Comparison of ENCODE assay signal across 8 cellular contexts in the genomic region with DNA sequence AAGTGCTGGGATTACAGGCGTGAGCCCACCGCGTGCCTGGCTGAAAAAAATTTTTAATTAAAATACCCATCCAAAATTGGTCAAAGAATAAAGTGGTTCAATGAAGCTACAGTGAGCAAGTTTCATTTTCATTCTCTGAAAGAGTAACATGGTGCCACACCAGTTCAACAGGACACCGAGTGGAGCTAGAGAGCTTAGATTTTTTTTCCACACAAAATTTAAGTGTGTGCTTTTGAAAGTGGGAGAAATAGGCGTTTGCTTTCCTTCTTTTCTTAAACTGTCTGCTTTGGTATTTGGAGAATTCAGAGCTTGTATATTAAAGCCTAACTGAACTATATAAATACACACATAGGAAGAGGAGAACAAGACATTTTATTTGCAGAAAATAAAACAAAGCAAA. TPM values are rescaled to one million over a fixed set of nuclear protein-coding genes. Genes with fewer than 3 reads are reported as not detected.
DNase-seq lines count a peak whose midpoint lies in the region; ATAC-seq and TF ChIP-seq lines count a peak whose summit lies in the region.

No MANE protein-coding gene starts in this region.

- no peak overlapping the region for H3K4me3 Mint-ChIP-seq in mesothelial cell of epicardium

- ATAC-seq in GM19397 (IDR thresholded peaks at IDR 0.05; ENCODE audit: unreplicated experiment): no peak

- no peaks in the 10 kb centered on the region for H3K9me3 Mint-ChIP-seq in mesothelial cell of epicardium

- BruUV-seq in A673 (replicated peaks; lab: Mats Ljungman, UMichigan): no TSS peak

- peaks cover 6% of the 10 kb centered on the region for H3K4me1 ChIP-seq in A673 (ENCODE audit: insufficient read depth, low read length, poor library complexity, severe bottlenecking)

- H3K27ac Mint-ChIP-seq in mesothelial cell of epicardium: peak overlapping the region; percentile 91

- no peaks in the 10 kb centered on the region for H3K36me3 Mint-ChIP-seq in mesothelial cell of epicardium

- peak; percentile 57 for TF ChIP-seq CTCF in A673 (conservative IDR thresholded peaks at IDR 0.05; ENCODE audit: low read depth, low read length)
- peak; percentile 35 for TF ChIP-seq CTCF in mesothelial cell of epicardium (IDR thresholded peaks at IDR 0.05; ENCODE audit: unreplicated experiment)

- H3K27me3 Mint-ChIP-seq in mesothelial cell of epicardium (ENCODE audit: low read depth): no peaks in the 10 kb centered on the region

- H3K36me3 ChIP-seq in A673 (ENCODE audit: insufficient read depth, low read length, poor library complexity, severe bottlenecking): no peaks in the 10 kb centered on the region

- H3K27ac ChIP-seq in A673 (ENCODE audit: low read depth, low read length, poor library complexity, severe bottlenecking) (no peak overlapping the region), caudate nucleus (ENCODE audit: low read depth, low read length) (peak overlapping the region; percentile 63)

- peaks cover 47% of the 10 kb centered on the region for H3K4me1 Mint-ChIP-seq in mesothelial cell of epicardium

- TF ChIP-seq EP300 in Ishikawa (IDR thresholded peaks at IDR 0.05; ENCODE audit: borderline replicate concordance): no peak

- peak; percentile 50 for DNase-seq in A673 (ENCODE audit: low spot score)
- peak in 10 of 61 donors; percentile 1 to 41 (median 12) for DNase-seq in caudate nucleus (lab: John Stamatoyannopoulos, UW)
- DNase-seq in mesothelial cell of epicardium (ENCODE audit: low spot score in 2 of 2, unreplicated experiment in 2 of 2): no peak
- DNase-seq in NCI-H2029 (lab: John Stamatoyannopoulos, UW): no peak
- no peak for DNase-seq in DMS79 (lab: John Stamatoyannopoulos, UW)
- DNase-seq in mesenteric fat pad (ENCODE audit: low spot score): no peak

- H3K9me3 ChIP-seq in A673 (ENCODE audit: low read depth, low read length, poor library complexity, severe bottlenecking): no peaks in the 10 kb centered on the region

- no peaks in the 10 kb centered on the region for H3K27me3 ChIP-seq in A673 (replicated peaks; ENCODE audit: insufficient read depth, low read depth, low read length, poor library complexity)

- H3K4me3 ChIP-seq in A673 (ENCODE audit: low read depth, low read length, poor library complexity, severe bottlenecking): no peak overlapping the region

- intact Hi-C loops in A673 (cut with micrococcal nuclease; ENCODE audit: unreplicated experiment): loop anchor here (2.0 kb wide), 2 partner anchors 253 to 265 kb away; no protein-coding TSS in a partner anchor

- peak; percentile 66 for TF ChIP-seq RAD21 in Ishikawa (IDR thresholded peaks at IDR 0.05; ENCODE audit: low read depth)

- POLR2A ChIA-PET in A673 (lab: Charles Lee; ENCODE audit: low non-redundant PET): no interaction called here

- CTCF ChIA-PET in A673 (lab: Charles Lee): interaction anchor here (0.6 to 1.5 kb wide), 4 partner anchors 63 to 433 kb away, joined by 3 to 5 read pairs (median 4); no protein-coding TSS in a partner anchor

TF ChIP-seq in Ishikawa, 13 proteins besides CTCF, POLR2A, EP300 and RAD21:
- TF ChIP-seq ZBTB7A (IDR thresholded peaks at IDR 0.05; ENCODE audit: low read depth) (no peak), CREB1 (IDR thresholded peaks at IDR 0.05; ENCODE audit: low read depth) (no peak), TEAD4 (IDR thresholded peaks at IDR 0.05) (no peak), TCF12 (IDR thresholded peaks at IDR 0.05; ENCODE audit: low read depth) (no peak), FOXM1 (IDR thresholded peaks at IDR 0.05; ENCODE audit: borderline replicate concordance, low read depth) (no peak), EGR1 (IDR thresholded peaks at IDR 0.05) (no peak)
TF ChIP-seq in Ishikawa: peak in this region for 0.

RNA-seq across cellular contexts. Expression of gene BPGM, which starts 43.4 kb away (rescaled TPM):
- total RNA-seq in A673 (2021) (13.8 and 14.0 TPM in 2 replicates), mesothelial cell of epicardium (13.3 to 15.0 TPM (median 14.8 TPM) in 3 replicates), mesenteric fat pad (12.4 TPM)
